ENCODE assay signal across 8 cellular contexts in the genomic region with DNA sequence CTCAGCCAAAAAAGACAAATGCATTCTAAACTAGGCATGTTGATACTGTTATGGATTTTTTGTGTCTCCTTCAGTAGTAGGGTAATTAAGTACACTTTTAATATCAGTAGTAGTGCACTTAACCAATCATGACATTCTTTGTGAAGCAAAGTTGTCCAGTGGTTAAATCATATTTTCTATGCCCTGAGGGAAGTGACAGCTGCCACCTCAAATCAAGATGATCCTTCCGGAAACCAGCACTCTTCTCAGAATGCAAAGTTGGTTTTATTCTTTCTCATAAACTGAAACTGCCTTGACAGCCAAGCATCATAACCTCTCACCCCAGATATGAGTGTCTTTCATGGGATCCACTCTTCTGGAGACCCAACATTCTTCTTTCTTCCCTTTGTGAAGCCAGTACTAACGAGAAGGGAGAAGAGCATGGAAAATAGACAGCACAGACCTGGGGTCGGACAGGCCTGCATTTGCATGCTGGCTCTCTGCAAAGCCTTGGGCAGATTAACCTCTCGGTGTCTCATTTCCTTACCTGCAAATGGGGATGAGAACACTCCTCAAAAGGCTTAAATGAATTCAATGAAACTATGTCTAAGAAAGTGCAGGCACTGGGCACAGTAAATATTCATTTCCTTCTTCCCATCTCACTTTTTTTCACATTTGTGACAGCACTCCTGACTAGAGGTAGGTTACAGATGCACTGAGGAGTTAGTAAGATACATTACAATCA. TPM values are rescaled to one million over a fixed set of nuclear protein-coding genes. Genes with fewer than 3 reads are reported as not detected.
A peak's percentile ranks its signal among the peaks of the same experiment; 100 is the strongest.
DNase-seq lines count a peak whose midpoint lies in the region; ATAC-seq, FAIRE-seq and TF ChIP-seq lines count a peak whose summit lies in the region.

No MANE protein-coding gene starts in this region.

- TF ChIP-seq POLR2A in H54 (IDR thresholded peaks at IDR 0.05; ENCODE audit: low read depth, low read length): no peak

- ATAC-seq in GM19397 (IDR thresholded peaks at IDR 0.05; ENCODE audit: unreplicated experiment) (peak; percentile 77), HG03196 (IDR thresholded peaks at IDR 0.05; ENCODE audit: unreplicated experiment) (peak; percentile 83)

- H3K27ac Mint-ChIP-seq in activated naive CD8-positive, alpha-beta T cell treated with anti-CD3 and anti-CD28 coated beads for 36 hours: peak overlapping the region; percentile 80

- peaks cover 30% of the 10 kb centered on the region for H3K36me3 Mint-ChIP-seq in activated naive CD8-positive, alpha-beta T cell treated with anti-CD3 and anti-CD28 coated beads for 36 hours

- H3K9me3 Mint-ChIP-seq in activated naive CD8-positive, alpha-beta T cell treated with anti-CD3 and anti-CD28 coated beads for 36 hours: peaks cover under 1% of the 10 kb centered on the region

- no peak for FAIRE-seq in H54 (lab: Jason Lieb, UNC)

- peak overlapping the region; percentile 44 for H3K4me3 Mint-ChIP-seq in activated naive CD8-positive, alpha-beta T cell treated with anti-CD3 and anti-CD28 coated beads for 36 hours

- DNase-seq in EH (ENCODE audit: low read depth) (peak; percentile 22), H54 (ENCODE audit: insufficient read length, low spot score) (no peak), HCEC 1CT (no peak), foreskin melanocyte (no peak), ureter (ENCODE audit: low spot score) (no peak)
- DNase-seq in activated naive CD8-positive, alpha-beta T cell treated with anti-CD3 and anti-CD28 coated beads for 36 hours: no peak

- H3K4me1 Mint-ChIP-seq in activated naive CD8-positive, alpha-beta T cell treated with anti-CD3 and anti-CD28 coated beads for 36 hours: peaks cover 50% of the 10 kb centered on the region

- H3K27me3 Mint-ChIP-seq in activated naive CD8-positive, alpha-beta T cell treated with anti-CD3 and anti-CD28 coated beads for 36 hours: no peaks in the 10 kb centered on the region

RNA-seq across cellular contexts. Expression of gene AAGAB, which starts 13.2 kb away (rescaled TPM):
- total RNA-seq in activated naive CD8-positive, alpha-beta T cell treated with anti-CD3 and anti-CD28 coated beads for 36 hours: 10 to 100 TPM; 50.6 to 51.0 TPM
- total RNA-seq in ureter: 68.2 TPM

RNA-seq across cellular contexts. Expression of gene IQCH, which starts 13.3 kb away (rescaled TPM):
- 1 to 10 TPM; 1.3 to 1.4 TPM for total RNA-seq in activated naive CD8-positive, alpha-beta T cell treated with anti-CD3 and anti-CD28 coated beads for 36 hours
- total RNA-seq in ureter: 14.4 TPM
